ENCODE assay signal across 8 cellular contexts in the genomic region with DNA sequence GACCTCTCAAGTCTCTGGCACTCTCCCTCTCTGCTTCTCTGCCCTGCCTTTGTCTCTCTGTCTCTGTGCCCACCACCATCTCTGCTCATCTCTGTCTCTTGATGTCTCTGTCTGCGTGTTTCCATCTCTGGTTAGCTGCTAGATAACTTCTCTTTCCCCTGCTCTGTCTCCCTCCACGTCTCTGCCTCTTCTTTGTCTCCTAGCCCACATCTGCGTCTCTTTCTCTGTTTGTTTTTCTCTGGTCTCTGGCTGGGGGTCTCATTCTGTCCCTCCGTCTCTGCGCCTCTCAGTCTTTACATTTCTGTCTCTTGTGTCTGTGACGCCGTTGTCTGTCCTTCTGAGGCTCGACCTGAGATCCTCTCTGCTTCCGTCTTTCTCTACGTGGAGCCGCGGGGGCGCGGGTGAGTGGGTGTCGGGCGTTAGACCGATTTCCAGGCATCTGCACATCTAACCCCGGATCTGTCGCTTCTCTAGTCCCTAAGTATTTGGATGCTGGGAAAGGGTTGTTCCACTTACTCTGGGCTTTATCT. TPM values are rescaled to one million over a fixed set of nuclear protein-coding genes. Genes with fewer than 3 reads are reported as not detected.
A peak's percentile ranks its signal among the peaks of the same experiment; 100 is the strongest.
DNase-seq lines count a peak whose midpoint lies in the region; ATAC-seq, FAIRE-seq and TF ChIP-seq lines count a peak whose summit lies in the region.

No MANE protein-coding gene starts in this region.

- H3K9me3 ChIP-seq in CD4-positive, alpha-beta T cell (ENCODE audit: control insufficient read depth, low read length), result no peaks in the 10 kb centered on the region
- H3K9me3 ChIP-seq in keratinocyte (ENCODE audit: control insufficient read depth, low read depth, low read length) (no peaks in the 10 kb centered on the region), stomach smooth muscle (ENCODE audit: control insufficient read depth in 2 of 2, low read length in 2 of 2) (no peaks in the 10 kb centered on the region)

- dilution Hi-C loops in keratinocyte (cut with MboI; ENCODE audit: extremely low pct_ligation_motif_present, low sequenced_read_pairs), result no loop called here

- no peaks in the 10 kb centered on the region for H3K36me3 Mint-ChIP-seq in CD4-positive, alpha-beta T cell (ENCODE audit: low read depth)
- no peaks in the 10 kb centered on the region for H3K36me3 Mint-ChIP-seq in activated naive CD4-positive, alpha-beta T cell treated with anti-CD3 and anti-CD28 coated beads for 36 hours (ENCODE audit: low read depth)

- peak overlapping the region; percentile 87 for H3K4me3 Mint-ChIP-seq in CD4-positive, alpha-beta T cell
- H3K4me3 Mint-ChIP-seq in activated naive CD4-positive, alpha-beta T cell treated with anti-CD3 and anti-CD28 coated beads for 36 hours, result peak overlapping the region; percentile 75

- peak overlapping the region; percentile 60 for H3K9ac ChIP-seq in keratinocyte (ENCODE audit: control insufficient read depth, extremely low read depth, insufficient read depth, low read length)
- peak overlapping the region in 1 of 2 donors; percentile 9 for H3K9ac ChIP-seq in stomach smooth muscle (ENCODE audit: low read length in 2 of 2)

- peak overlapping the region; percentile 73 for H2AFZ ChIP-seq in keratinocyte (ENCODE audit: control insufficient read depth, low read length)

- H3K9me3 Mint-ChIP-seq in CD4-positive, alpha-beta T cell, result no peaks in the 10 kb centered on the region
- no peaks in the 10 kb centered on the region for H3K9me3 Mint-ChIP-seq in activated naive CD4-positive, alpha-beta T cell treated with anti-CD3 and anti-CD28 coated beads for 36 hours

- H3K4me1 ChIP-seq in keratinocyte (ENCODE audit: control insufficient read depth, extremely low read depth, insufficient read depth, low read length), result peaks cover 17% of the 10 kb centered on the region
- H3K4me1 ChIP-seq in stomach smooth muscle (ENCODE audit: control insufficient read depth, insufficient read depth, low read length), result peaks cover 14% of the 10 kb centered on the region

- peak; percentile 24 for ATAC-seq in CD4-positive, alpha-beta T cell (ENCODE audit: poor library complexity)

- H3K27ac Mint-ChIP-seq in CD4-positive, alpha-beta T cell, result no peak overlapping the region
- H3K27ac Mint-ChIP-seq in activated naive CD4-positive, alpha-beta T cell treated with anti-CD3 and anti-CD28 coated beads for 36 hours, result no peak overlapping the region

- H3K79me2 ChIP-seq in keratinocyte (ENCODE audit: control insufficient read depth, insufficient read depth, low read length), result no peaks in the 10 kb centered on the region

- FAIRE-seq in keratinocyte (lab: Jason Lieb, UNC), result no peak

- no peaks in the 10 kb centered on the region for H4K20me1 ChIP-seq in keratinocyte (ENCODE audit: control insufficient read depth, extremely low read depth, insufficient read depth, low read length)

- peak overlapping the region; percentile 48 for H3K4me3 ChIP-seq in HL-60 (replicated peaks; ENCODE audit: insufficient read depth, low read length)
- peak overlapping the region; percentile 34 to 69 (median 56) for H3K4me3 ChIP-seq in keratinocyte (ENCODE audit: control insufficient read depth in 2 of 3, extremely low read depth in 1 of 3, insufficient read depth in 2 of 3, low read depth in 1 of 3, low read length in 3 of 3)
- H3K4me3 ChIP-seq in stomach smooth muscle (ENCODE audit: low read length in 2 of 2), result peak overlapping the region; percentile 48 to 57

- H3K27ac ChIP-seq in CD4-positive, alpha-beta T cell (ENCODE audit: low read depth, low read length), result no peak overlapping the region
- H3K27ac ChIP-seq in HL-60 (replicated peaks) (no peak overlapping the region), keratinocyte (ENCODE audit: control insufficient read depth, insufficient read depth, low read length) (no peak overlapping the region), stomach smooth muscle (ENCODE audit: low read length) (no peak overlapping the region)

- H3K27me3 ChIP-seq in CD4-positive, alpha-beta T cell (ENCODE audit: control insufficient read depth, insufficient read depth, low read length), result peaks cover 9% of the 10 kb centered on the region
- H3K27me3 ChIP-seq in HL-60 (ENCODE audit: insufficient read depth, poor library complexity, severe bottlenecking), result peaks cover 12% of the 10 kb centered on the region
- H3K27me3 ChIP-seq in keratinocyte (ENCODE audit: control insufficient read depth, extremely low read depth, insufficient read depth, low read length), result peaks cover 7% of the 10 kb centered on the region
- H3K27me3 ChIP-seq in stomach smooth muscle (ENCODE audit: control insufficient read depth in 1 of 2, insufficient read depth in 2 of 2, low read length in 2 of 2), result peaks cover 51 to 55% of the 10 kb centered on the region in 2 donors

- CTCF ChIA-PET in CD4-positive, alpha-beta T cell (lab: Charles Lee), result interaction anchor here (1.0 to 2.5 kb wide), 3 partner anchors 9 to 229 kb away, joined by 4 to 16 read pairs (median 9); no protein-coding TSS in a partner anchor
- CTCF ChIA-PET in activated naive CD4-positive, alpha-beta T cell treated with anti-CD3 and anti-CD28 coated beads for 36 hours (lab: Charles Lee), result interaction anchor here (1.0 kb wide), 1 partner anchor 78 kb away, joined by 3 read pairs; no protein-coding TSS in a partner anchor

- TF ChIP-seq CTCF in CD4-positive, alpha-beta T cell (IDR thresholded peaks at IDR 0.05), result no peak
- no peak for TF ChIP-seq CTCF in HL-60 (IDR thresholded peaks at IDR 0.05; ENCODE audit: insufficient read depth, low read length)
- TF ChIP-seq CTCF in keratinocyte (optimal IDR thresholded peaks at IDR 0.05 in 1 of 3, IDR thresholded peaks at IDR 0.05 in 1 of 3, conservative IDR thresholded peaks at IDR 0.05 in 1 of 3; ENCODE audit: extremely low read depth in 1 of 3, insufficient read depth in 2 of 3, low read length in 3 of 3), result no peak

- peaks cover 47% of the 10 kb centered on the region for H3K27me3 Mint-ChIP-seq in CD4-positive, alpha-beta T cell
- H3K27me3 Mint-ChIP-seq in activated naive CD4-positive, alpha-beta T cell treated with anti-CD3 and anti-CD28 coated beads for 36 hours (ENCODE audit: low read depth), result peaks cover 20% of the 10 kb centered on the region

- peak in 1 of 10 experiments; percentile 16 for DNase-seq in CD4-positive, alpha-beta T cell
- DNase-seq in HL-60 (ENCODE audit: low read depth in 1 of 2, low spot score in 1 of 2) (peak in 1 of 2 experiments; percentile 32), keratinocyte (ENCODE audit: low read depth, low spot score) (no peak), NCI-H1436 treated with DMSO at 0.1 percent for 48 hours (lab: John Stamatoyannopoulos, UW) (no peak), DMS 273 treated with DMSO at 0.1 percent for 48 hours (lab: John Stamatoyannopoulos, UW) (no peak), AG20443 (ENCODE audit: low spot score) (no peak)
- DNase-seq in activated naive CD4-positive, alpha-beta T cell treated with anti-CD3 and anti-CD28 coated beads for 36 hours, result peak; percentile 53

- no peaks in the 10 kb centered on the region for H3K9me1 ChIP-seq in keratinocyte (ENCODE audit: control insufficient read depth, extremely low read depth, insufficient read depth, low read length)

- POLR2A ChIA-PET in CD4-positive, alpha-beta T cell (lab: Charles Lee), result interaction anchor here (1.2 to 2.7 kb wide), 3 partner anchors 9 to 24 kb away, joined by 3 to 12 read pairs (median 4); a partner anchor contains a TSS

- peak overlapping the region; percentile 92 for H3K4me2 ChIP-seq in keratinocyte (ENCODE audit: control insufficient read depth, extremely low read depth, insufficient read depth, low read depth, low read length)

- H3K4me1 Mint-ChIP-seq in CD4-positive, alpha-beta T cell (ENCODE audit: low read depth), result peaks cover 44% of the 10 kb centered on the region
- H3K4me1 Mint-ChIP-seq in activated naive CD4-positive, alpha-beta T cell treated with anti-CD3 and anti-CD28 coated beads for 36 hours (ENCODE audit: low read depth), result peaks cover 36% of the 10 kb centered on the region

- intact Hi-C loops in CD4-positive, alpha-beta T cell (cut with DNase I, micrococcal nuclease), result no loop called here
- intact Hi-C loops in activated naive CD4-positive, alpha-beta T cell treated with anti-CD3 and anti-CD28 coated beads for 36 hours (cut with micrococcal nuclease), result loop anchor here (1.0 to 2.0 kb wide), 2 partner anchors 13 to 218 kb away; no protein-coding TSS in a partner anchor

- H3K36me3 ChIP-seq in keratinocyte (ENCODE audit: control insufficient read depth in 2 of 2, extremely low read depth in 1 of 2, insufficient read depth in 2 of 2, low read length in 2 of 2) (no peaks in the 10 kb centered on the region), stomach smooth muscle (ENCODE audit: control insufficient read depth in 2 of 2, insufficient read depth in 2 of 2, low read length in 2 of 2) (no peaks in the 10 kb centered on the region)

RNA-seq across cellular contexts. Expression of a gene that starts 0.4 kb away (rescaled TPM):
- total RNA-seq in CD4-positive, alpha-beta T cell, result 1 to 10 TPM; 2.4 to 3.0 TPM
- 1 to 10 TPM; 1.8 to 2.3 TPM for total RNA-seq in activated naive CD4-positive, alpha-beta T cell treated with anti-CD3 and anti-CD28 coated beads for 36 hours
- polyA plus RNA-seq in keratinocyte, result 0.97 to 2.2 TPM (median 1.4 TPM) in 3 replicates
- polyA plus RNA-seq in keratinocyte (2011; ENCODE audit: low read depth), result 2.6 TPM
- polyA plus RNA-seq in keratinocyte (2011; cell fraction: cytosol; rRNA removed), result 0.13 and 0.23 TPM in 2 replicates
- 5.9 and 9.2 TPM in 2 replicates for polyA plus RNA-seq in keratinocyte (2011; cell fraction: nucleus; rRNA removed)
- 1.0 and 5.6 TPM in 2 replicates for polyA plus RNA-seq in keratinocyte (2012; ENCODE audit: low replicate concordance)
- polyA minus RNA-seq in keratinocyte, result 1.0 to 3.0 TPM in 2 of 3 replicates, not detected in the other
- not detected for polyA minus RNA-seq in keratinocyte (2011; cell fraction: cytosol; rRNA and poly(A)+ RNA removed)
- 2.3 and 4.0 TPM in 2 replicates for polyA minus RNA-seq in keratinocyte (2011; cell fraction: nucleus; rRNA and poly(A)+ RNA removed)

RNA-seq across cellular contexts. Expression of a gene that starts 23.3 kb away (rescaled TPM):
- total RNA-seq in CD4-positive, alpha-beta T cell, result 100 to 1,000 TPM; 367 to 369 TPM
- 100 to 1,000 TPM; 976 to 988 TPM for total RNA-seq in activated naive CD4-positive, alpha-beta T cell treated with anti-CD3 and anti-CD28 coated beads for 36 hours
- polyA plus RNA-seq in keratinocyte, result 511 to 1,051 TPM (median 836 TPM) in 3 replicates
- polyA plus RNA-seq in keratinocyte (2011; ENCODE audit: low read depth), result 66.7 TPM
- polyA plus RNA-seq in keratinocyte (2011; cell fraction: cytosol; rRNA removed), result 566 and 587 TPM in 2 replicates
- polyA plus RNA-seq in keratinocyte (2011; cell fraction: nucleus; rRNA removed), result 147 and 148 TPM in 2 replicates
- 347 and 735 TPM in 2 replicates for polyA plus RNA-seq in keratinocyte (2012; ENCODE audit: low replicate concordance)
- 103 to 227 TPM (median 175 TPM) in 3 replicates for polyA minus RNA-seq in keratinocyte
- 172 TPM for polyA minus RNA-seq in keratinocyte (2011; cell fraction: cytosol; rRNA and poly(A)+ RNA removed)
- polyA minus RNA-seq in keratinocyte (2011; cell fraction: nucleus; rRNA and poly(A)+ RNA removed), result 27.3 and 43.0 TPM in 2 replicates

RNA-seq across cellular contexts. Expression of a gene that starts 24.1 kb away (rescaled TPM):
- total RNA-seq in CD4-positive, alpha-beta T cell, result 1 to 10 TPM; 3.7 to 5.0 TPM
- 10 to 100 TPM; 12.0 to 14.1 TPM for total RNA-seq in activated naive CD4-positive, alpha-beta T cell treated with anti-CD3 and anti-CD28 coated beads for 36 hours
- polyA plus RNA-seq in keratinocyte, result 11.9 to 13.3 TPM (median 13.2 TPM) in 3 replicates
- 2.0 TPM for polyA plus RNA-seq in keratinocyte (2011; ENCODE audit: low read depth)
- 11.0 and 15.8 TPM in 2 replicates for polyA plus RNA-seq in keratinocyte (2011; cell fraction: cytosol; rRNA removed)
- 32.7 and 45.1 TPM in 2 replicates for polyA plus RNA-seq in keratinocyte (2011; cell fraction: nucleus; rRNA removed)
- 11.2 and 17.4 TPM in 2 replicates for polyA plus RNA-seq in keratinocyte (2012; ENCODE audit: low replicate concordance)
- 19.0 to 26.9 TPM (median 20.4 TPM) in 3 replicates for polyA minus RNA-seq in keratinocyte
- polyA minus RNA-seq in keratinocyte (2011; cell fraction: cytosol; rRNA and poly(A)+ RNA removed), result 24.2 TPM
- 19.1 and 21.3 TPM in 2 replicates for polyA minus RNA-seq in keratinocyte (2011; cell fraction: nucleus; rRNA and poly(A)+ RNA removed)

RNA-seq across cellular contexts. Expression of a gene that starts 29.2 kb away (rescaled TPM):
- 10 to 100 TPM; 29.2 to 30.4 TPM for total RNA-seq in CD4-positive, alpha-beta T cell
- total RNA-seq in activated naive CD4-positive, alpha-beta T cell treated with anti-CD3 and anti-CD28 coated beads for 36 hours, result 100 to 1,000 TPM; 145 to 159 TPM
- polyA plus RNA-seq in keratinocyte, result 35.4 to 43.4 TPM (median 41.8 TPM) in 3 replicates
- polyA plus RNA-seq in keratinocyte (2011; ENCODE audit: low read depth), result 28.3 TPM
- 29.3 and 42.9 TPM in 2 replicates for polyA plus RNA-seq in keratinocyte (2011; cell fraction: cytosol; rRNA removed)
- polyA plus RNA-seq in keratinocyte (2011; cell fraction: nucleus; rRNA removed), result 134 and 138 TPM in 2 replicates
- 65.7 and 69.9 TPM in 2 replicates for polyA plus RNA-seq in keratinocyte (2012; ENCODE audit: low replicate concordance)
- polyA minus RNA-seq in keratinocyte, result 48.2 to 87.1 TPM (median 56.6 TPM) in 3 replicates
- 85.9 TPM for polyA minus RNA-seq in keratinocyte (2011; cell fraction: cytosol; rRNA and poly(A)+ RNA removed)
- polyA minus RNA-seq in keratinocyte (2011; cell fraction: nucleus; rRNA and poly(A)+ RNA removed), result 38.8 and 46.1 TPM in 2 replicates
